In genomic region chr1:212915245-212916091, GRCh38 we compare ENCODE assay signal across 9 cellular contexts. TPM values are rescaled to one million over a fixed set of nuclear protein-coding genes. Genes with fewer than 3 reads are reported as not detected.
DNase-seq lines count a peak whose midpoint lies in the region; ATAC-seq and TF ChIP-seq lines count a peak whose summit lies in the region.
"Had no signal": no experiment of that assay in that cellular context is flagged by ENCODE, and none has a peak within 500 bp of the region (broad histone marks: within the 10 kb centered on the region; RNA-seq: fewer than 3 reads in every experiment).

No MANE protein-coding gene starts in this region.

- H3K36me3 ChIP-seq in DND-41 (ENCODE audit: insufficient read depth, low read length) (no peaks in the 10 kb centered on the region), MG63 (no peaks in the 10 kb centered on the region)

- no peak overlapping the region for H2AFZ ChIP-seq in DND-41 (ENCODE audit: low read depth, low read length)

- peaks cover 3% of the 10 kb centered on the region for H3K27me3 ChIP-seq in DND-41 (ENCODE audit: insufficient read depth, low read length, poor library complexity)
- H3K27me3 ChIP-seq in MG63, result no peaks in the 10 kb centered on the region
- H3K27me3 ChIP-seq in dorsolateral prefrontal cortex, result peaks cover 0 to 5% (median 0%) of the 10 kb centered on the region in 45 donors

- peak overlapping the region; percentile 60 to 83 (median 60) for H3K27ac Mint-ChIP-seq in nephron

- 0 out of 2 replicates have a peak, but pooled peaks cover 5% of the 10 kb centered on the region for H4K20me1 ChIP-seq in DND-41 (ENCODE audit: insufficient read depth, low read length)

- H3K4me3 ChIP-seq in DND-41 (ENCODE audit: low read depth in 1 of 2, low read length in 2 of 2) (no peak overlapping the region), MG63 (no peak overlapping the region), dorsolateral prefrontal cortex (no peak overlapping the region)

- no peaks in the 10 kb centered on the region for H3K9me3 Mint-ChIP-seq in nephron
- H3K9me3 Mint-ChIP-seq: central memory CD8-positive, alpha-beta T cell had no signal

- H3K9me3 ChIP-seq in DND-41 (ENCODE audit: insufficient read depth, low read length, severe bottlenecking) (no peaks in the 10 kb centered on the region), MG63 (no peaks in the 10 kb centered on the region)

- no peaks in the 10 kb centered on the region for H3K79me2 ChIP-seq in DND-41 (ENCODE audit: insufficient read depth, low read length)

- no peak overlapping the region for H3K4me2 ChIP-seq in DND-41 (ENCODE audit: insufficient read depth, low read length)

- TF ChIP-seq CTCF in DND-41 (IDR thresholded peaks at IDR 0.05; ENCODE audit: borderline replicate concordance, extremely low read depth, low read length, poor library complexity, severe bottlenecking) (peak; percentile 47), dorsolateral prefrontal cortex (IDR thresholded peaks at IDR 0.05 in 54 of 56, conservative IDR thresholded peaks at IDR 0.05 in 2 of 56; ENCODE audit: low read depth in 1 of 56, partially characterized antibody in 56 of 56) (peak in 31 of 56 donors; percentile 8 to 46 (median 24)), nephron (IDR thresholded peaks at IDR 0.05; ENCODE audit: unreplicated experiment in 3 of 3) (peak; percentile 35 to 65 (median 56))

- H3K9ac ChIP-seq in DND-41 (ENCODE audit: low read depth, low read length), result no peak overlapping the region

- peak overlapping the region in 2 of 3 experiments; percentile 7 to 24 for H3K4me3 Mint-ChIP-seq in nephron
- H3K4me3 Mint-ChIP-seq: central memory CD8-positive, alpha-beta T cell had no signal

- DNase-seq in DND-41 (no peak), MG63 (peak; percentile 34), dorsolateral prefrontal cortex (no peak), SIG-M5 treated with dmso at 0.1 percent for 504 hours (lab: John Stamatoyannopoulos, UW; ENCODE audit: unreplicated experiment) (no peak)
- no peak for DNase-seq in activated naive CD4-positive, alpha-beta T cell treated with anti-CD3 and anti-CD28 coated beads, Interleukin-2, amount 50 U/mL, for 16 hours

- intact Hi-C loops in dorsolateral prefrontal cortex (cut with DNase I), result no loop called here

- H3K36me3 Mint-ChIP-seq in nephron (ENCODE audit: low read depth), result no peaks in the 10 kb centered on the region

- no peaks in the 10 kb centered on the region for H3K4me1 ChIP-seq in DND-41 (ENCODE audit: insufficient read depth, low read length)

- peaks cover 40% of the 10 kb centered on the region for H3K27me3 Mint-ChIP-seq in nephron (ENCODE audit: low read depth)

- peaks cover 28% of the 10 kb centered on the region for H3K4me1 Mint-ChIP-seq in nephron
- H3K4me1 Mint-ChIP-seq: central memory CD8-positive, alpha-beta T cell had no signal

- no peak for ATAC-seq in DND-41 (ENCODE audit: insufficient read depth, low read depth)
- ATAC-seq in HG02884 (IDR thresholded peaks at IDR 0.05; ENCODE audit: unreplicated experiment), result no peak
- ATAC-seq in HG03442 (IDR thresholded peaks at IDR 0.05; ENCODE audit: unreplicated experiment), result no peak

- H3K27ac ChIP-seq in DND-41 (ENCODE audit: low read length) (no peak overlapping the region), dorsolateral prefrontal cortex (no peak overlapping the region)

RNA-seq across cellular contexts. Expression of gene VASH2, which starts 34.9 kb away (rescaled TPM):
- not detected in 2 replicates for total RNA-seq in MG63 (2014; rRNA removed; shearing (Covaris generic); ENCODE audit: low replicate concordance)
- total RNA-seq in dorsolateral prefrontal cortex, result 10 to 100 TPM in 1 of 120 experiments, 1 to 10 TPM in 119; 1.1 to 10.0 (median 4.5) TPM

RNA-seq across cellular contexts. Expression of gene FLVCR1, which starts 57.4 kb away (rescaled TPM):
- 4.5 and 9.3 TPM in 2 replicates for total RNA-seq in MG63 (2014; rRNA removed; shearing (Covaris generic); ENCODE audit: low replicate concordance)
- total RNA-seq in dorsolateral prefrontal cortex, result 10 to 100 TPM in 93 of 120 experiments, 1 to 10 TPM in 27; 6.5 to 21.2 (median 11.6) TPM
